Comparison of ENCODE assay signal across 2 cellular contexts in the genomic region with DNA sequence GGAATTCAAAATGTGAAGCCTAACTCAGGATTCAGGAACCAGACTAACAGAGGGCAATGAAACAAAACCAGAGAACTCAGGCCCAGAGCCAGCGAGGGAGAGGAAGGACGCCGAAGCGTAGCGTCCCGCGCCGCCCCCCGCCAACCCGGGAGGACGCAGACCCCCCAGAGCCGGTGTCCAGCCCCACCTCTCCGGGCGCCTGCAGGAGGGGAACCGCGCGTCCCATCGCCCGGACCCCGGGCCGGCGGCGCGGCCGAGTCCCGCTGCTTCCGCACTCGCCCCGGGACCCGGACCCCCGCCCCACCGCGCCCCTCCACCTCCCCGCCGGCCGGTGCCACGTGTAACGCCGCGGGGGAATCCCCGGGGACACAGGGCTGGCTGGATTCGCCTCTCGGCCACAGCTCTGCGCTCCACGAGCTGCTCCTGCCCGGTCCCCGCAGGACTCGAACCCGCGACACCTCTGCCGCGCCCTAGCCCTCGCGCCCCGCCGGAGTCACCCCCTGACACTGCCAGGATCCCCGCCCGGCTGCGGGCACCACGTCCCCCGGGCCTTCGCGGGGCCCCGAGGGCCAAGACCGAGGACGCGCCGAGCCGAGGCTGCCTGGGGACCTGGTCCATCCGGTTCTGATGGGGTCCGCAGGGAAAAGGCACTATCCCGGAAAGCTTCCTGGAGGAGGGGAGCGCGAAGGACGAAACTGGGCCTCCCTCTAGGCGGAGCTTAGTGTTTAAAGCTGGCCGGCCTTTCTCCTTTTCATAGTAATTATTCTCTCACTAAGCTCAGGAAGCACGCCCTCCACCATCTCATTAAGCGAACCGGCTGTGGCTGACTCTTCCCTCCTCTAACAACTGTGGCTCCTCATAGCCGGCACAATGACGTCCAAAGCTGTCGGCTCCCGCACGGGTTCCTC.
TF ChIP-seq lines count a peak whose summit lies in the region.

No MANE protein-coding gene starts in this region.

TF ChIP-seq in SK-N-SH, 30 proteins besides CTCF, POLR2A, EP300 and RAD21 (continued from another document):
- TF ChIP-seq ELF1 (IDR thresholded peaks at IDR 0.05) = no peak

TF ChIP-seq in SK-N-SH treated with all-trans-retinoic acid at 6 μM for 48 hours, 23 proteins besides CTCF, POLR2A, EP300 and RAD21 (continued from another document):
- TF ChIP-seq, protein P1, sequence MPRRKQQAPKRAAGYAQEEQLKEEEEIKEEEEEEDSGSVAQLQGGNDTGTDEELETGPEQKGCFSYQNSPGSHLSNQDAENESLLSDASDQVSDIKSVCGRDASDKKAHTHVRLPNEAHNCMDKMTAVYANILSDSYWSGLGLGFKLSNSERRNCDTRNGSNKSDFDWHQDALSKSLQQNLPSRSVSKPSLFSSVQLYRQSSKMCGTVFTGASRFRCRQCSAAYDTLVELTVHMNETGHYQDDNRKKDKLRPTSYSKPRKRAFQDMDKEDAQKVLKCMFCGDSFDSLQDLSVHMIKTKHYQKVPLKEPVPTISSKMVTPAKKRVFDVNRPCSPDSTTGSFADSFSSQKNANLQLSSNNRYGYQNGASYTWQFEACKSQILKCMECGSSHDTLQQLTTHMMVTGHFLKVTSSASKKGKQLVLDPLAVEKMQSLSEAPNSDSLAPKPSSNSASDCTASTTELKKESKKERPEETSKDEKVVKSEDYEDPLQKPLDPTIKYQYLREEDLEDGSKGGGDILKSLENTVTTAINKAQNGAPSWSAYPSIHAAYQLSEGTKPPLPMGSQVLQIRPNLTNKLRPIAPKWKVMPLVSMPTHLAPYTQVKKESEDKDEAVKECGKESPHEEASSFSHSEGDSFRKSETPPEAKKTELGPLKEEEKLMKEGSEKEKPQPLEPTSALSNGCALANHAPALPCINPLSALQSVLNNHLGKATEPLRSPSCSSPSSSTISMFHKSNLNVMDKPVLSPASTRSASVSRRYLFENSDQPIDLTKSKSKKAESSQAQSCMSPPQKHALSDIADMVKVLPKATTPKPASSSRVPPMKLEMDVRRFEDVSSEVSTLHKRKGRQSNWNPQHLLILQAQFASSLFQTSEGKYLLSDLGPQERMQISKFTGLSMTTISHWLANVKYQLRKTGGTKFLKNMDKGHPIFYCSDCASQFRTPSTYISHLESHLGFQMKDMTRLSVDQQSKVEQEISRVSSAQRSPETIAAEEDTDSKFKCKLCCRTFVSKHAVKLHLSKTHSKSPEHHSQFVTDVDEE (CRISPR knock-in tag; IDR thresholded peaks at IDR 0.05) = no peak
- no peak for TF ChIP-seq PPARA (CRISPR knock-in tag; IDR thresholded peaks at IDR 0.05; ENCODE audit: borderline replicate concordance)
- no peak for TF ChIP-seq GLIS3 (CRISPR knock-in tag; IDR thresholded peaks at IDR 0.05)
- TF ChIP-seq TOX (CRISPR knock-in tag; IDR thresholded peaks at IDR 0.05; ENCODE audit: borderline replicate concordance) = no peak
